ENCODE assay signal across 8 cellular contexts in the genomic region with DNA sequence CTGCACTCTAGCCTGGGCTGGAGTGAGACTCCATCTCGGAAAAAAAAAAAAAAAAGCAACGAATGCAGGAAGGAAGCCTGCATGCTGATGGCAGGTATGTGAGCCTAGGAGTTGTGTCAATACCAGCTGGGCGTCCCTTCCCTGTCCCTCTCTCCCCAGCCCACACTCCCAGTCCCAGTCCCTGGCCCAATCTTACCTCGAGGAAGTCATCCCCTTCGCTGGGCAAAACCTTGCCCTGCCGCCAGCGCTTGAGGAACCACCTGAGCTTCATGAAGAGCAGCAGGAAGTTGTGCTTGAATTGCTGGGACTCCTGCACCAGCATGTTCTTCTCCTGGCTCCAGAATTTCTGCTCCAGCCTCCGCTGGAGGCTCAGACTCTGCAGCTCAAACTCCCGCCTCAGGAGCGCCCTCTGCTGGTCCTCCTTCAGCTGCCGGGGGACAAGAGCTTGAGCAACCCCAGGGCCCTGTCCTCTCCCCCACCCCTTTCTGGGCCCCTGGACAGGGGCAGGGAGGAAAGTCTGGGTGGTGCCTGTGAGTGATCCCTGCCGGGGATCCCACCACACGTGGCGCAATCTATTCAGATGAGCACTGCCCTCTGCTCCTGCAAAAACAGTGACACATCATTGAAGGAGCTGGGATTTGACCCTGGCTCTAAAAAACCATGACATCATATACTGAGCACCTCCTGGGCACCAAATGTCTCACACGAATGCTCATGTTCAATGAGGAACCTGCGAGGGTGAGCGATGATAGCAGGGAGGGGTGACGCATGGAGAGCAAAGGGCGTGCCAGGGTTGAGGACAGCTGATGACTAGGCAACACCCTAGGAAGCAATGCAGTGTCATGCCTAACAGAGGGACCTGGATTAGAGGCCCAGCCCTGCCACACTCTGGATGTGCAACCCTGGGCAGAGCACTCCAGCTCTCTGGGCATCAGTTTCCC. TPM values are rescaled to one million over a fixed set of nuclear protein-coding genes. Genes with fewer than 3 reads are reported as not detected.
A peak's percentile ranks its signal among the peaks of the same experiment; 100 is the strongest.
DNase-seq lines count a peak whose midpoint lies in the region; ATAC-seq and TF ChIP-seq lines count a peak whose summit lies in the region.

No MANE protein-coding gene starts in this region.

- no peaks in the 10 kb centered on the region for H3K9me2 ChIP-seq in Loucy (replicated peaks; ENCODE audit: low read depth, low read length)

- H3F3A ChIP-seq in Loucy (ENCODE audit: low read depth): no peaks in the 10 kb centered on the region

- CTCF ChIA-PET in activated CD4-positive, alpha-beta T cell treated with anti-CD3 and anti-CD28 coated beads for 36 hours (lab: Charles Lee): interaction anchor here (0.6 to 2.4 kb wide), 51 partner anchors 9 to 705 kb away, joined by 3 to 17 read pairs (median 4); a partner anchor contains a TSS

- ATAC-seq in activated CD4-positive, alpha-beta T cell treated with anti-CD3 and anti-CD28 coated beads for 36 hours: peak; percentile 78
- no peak for ATAC-seq in HG02642 (IDR thresholded peaks at IDR 0.05; ENCODE audit: poor library complexity, unreplicated experiment)
- no peak for ATAC-seq in GM19397 (IDR thresholded peaks at IDR 0.05; ENCODE audit: unreplicated experiment)

- H4K20me1 ChIP-seq in Loucy (ENCODE audit: insufficient read depth, low read length, poor library complexity, severe bottlenecking): no peaks in the 10 kb centered on the region

- intact Hi-C loops in activated CD4-positive, alpha-beta T cell treated with anti-CD3 and anti-CD28 coated beads for 36 hours (cut with DNase I, micrococcal nuclease): loop anchor here in 1 of 2 experiments (5.0 kb wide), 1 partner anchor 79 kb away; no protein-coding TSS in a partner anchor

- no peaks in the 10 kb centered on the region for H3K36me3 Mint-ChIP-seq in activated CD4-positive, alpha-beta T cell treated with anti-CD3 and anti-CD28 coated beads for 36 hours (ENCODE audit: low read depth)

- H3K9ac ChIP-seq in Loucy (ENCODE audit: low read depth, low read length, poor library complexity, severe bottlenecking): no peak overlapping the region

- no peaks in the 10 kb centered on the region for H3K9me3 ChIP-seq in Loucy (ENCODE audit: insufficient read depth, low read depth, low read length)

- H3K27me3 Mint-ChIP-seq in activated CD4-positive, alpha-beta T cell treated with anti-CD3 and anti-CD28 coated beads for 36 hours: no peaks in the 10 kb centered on the region

- H3K79me2 ChIP-seq in Loucy (ENCODE audit: insufficient read depth, low read length): no peaks in the 10 kb centered on the region

- H3K4me3 ChIP-seq in Loucy (ENCODE audit: low read length, poor library complexity, severe bottlenecking): no peak overlapping the region

- H3K27ac Mint-ChIP-seq in activated CD4-positive, alpha-beta T cell treated with anti-CD3 and anti-CD28 coated beads for 36 hours: no peak overlapping the region

- H3K4me1 ChIP-seq in Loucy (ENCODE audit: insufficient read depth, low read length, poor library complexity, severe bottlenecking): no peaks in the 10 kb centered on the region

- H3K4me2 ChIP-seq in Loucy (ENCODE audit: low read depth, low read length, poor library complexity, severe bottlenecking): no peak overlapping the region

- POLR2A ChIA-PET in activated CD4-positive, alpha-beta T cell treated with anti-CD3 and anti-CD28 coated beads for 36 hours (lab: Charles Lee): interaction anchor here (1.1 kb wide), 1 partner anchor 27 kb away, joined by 3 read pairs; no protein-coding TSS in a partner anchor

- no peaks in the 10 kb centered on the region for H3K9me3 Mint-ChIP-seq in activated CD4-positive, alpha-beta T cell treated with anti-CD3 and anti-CD28 coated beads for 36 hours (ENCODE audit: low read depth)

- DNase-seq in EH (ENCODE audit: low read depth): peak; percentile 81
- peak; percentile 90 for DNase-seq in activated CD4-positive, alpha-beta T cell treated with anti-CD3 and anti-CD28 coated beads for 36 hours
- DNase-seq in dedifferentiated amniotic fluid mesenchymal stem cell (ENCODE audit: extremely low spot score): peak; percentile 44
- peak; percentile 71 to 75 for DNase-seq in lung microvascular endothelial cell (ENCODE audit: low read depth in 2 of 2)
- DNase-seq in stimulated activated CD8-positive, alpha-beta memory T cell treated with anti-CD3 and anti-CD28 coated beads, Interleukin-2, amount 100 ng/mL, for 48 hours (ENCODE audit: low read depth in 2 of 2): peak; percentile 67 to 71

- no peaks in the 10 kb centered on the region for H3K4me1 Mint-ChIP-seq in activated CD4-positive, alpha-beta T cell treated with anti-CD3 and anti-CD28 coated beads for 36 hours

- TF ChIP-seq CTCF in Loucy (conservative IDR thresholded peaks at IDR 0.05; ENCODE audit: low read length): peak; percentile 94

- H3K36me3 ChIP-seq in Loucy (ENCODE audit: insufficient read depth, low read length): peaks cover 36% of the 10 kb centered on the region; the same call in 1 of the 2 replicates

- H3K27me3 ChIP-seq in Loucy (ENCODE audit: insufficient read depth, low read length, poor library complexity, severe bottlenecking): no peaks in the 10 kb centered on the region

- no peak overlapping the region for H2AFZ ChIP-seq in Loucy (ENCODE audit: low read length)

- no peak overlapping the region for H3K4me3 Mint-ChIP-seq in activated CD4-positive, alpha-beta T cell treated with anti-CD3 and anti-CD28 coated beads for 36 hours

RNA-seq across cellular contexts. Expression of a gene that starts 35.0 kb away (rescaled TPM):
- 10 to 100 TPM; 20.4 to 20.7 TPM for total RNA-seq in activated CD4-positive, alpha-beta T cell treated with anti-CD3 and anti-CD28 coated beads for 36 hours
- total RNA-seq in lung microvascular endothelial cell: 10.3 and 12.2 TPM in 2 replicates
